8 cellular contexts compared by ENCODE assay signal in genomic region chr15:43518073-43518761, GRCh38.
DNase-seq lines count a peak whose midpoint lies in the region; ATAC-seq and TF ChIP-seq lines count a peak whose summit lies in the region.

No MANE protein-coding gene starts in this region.

- H3K4me3 ChIP-seq in DOHH2 (ENCODE audit: low read length) (peak overlapping the region; percentile 64), rectal smooth muscle tissue (ENCODE audit: low read length) (peak overlapping the region; percentile 81)

- no peak overlapping the region for H3K9ac ChIP-seq in rectal smooth muscle tissue (ENCODE audit: low read length)

- peaks cover 17% of the 10 kb centered on the region for H3K27me3 ChIP-seq in DOHH2 (ENCODE audit: control insufficient read depth, low read length)
- H3K27me3 ChIP-seq in rectal smooth muscle tissue (ENCODE audit: control insufficient read depth, insufficient read depth, low read length) = no peaks in the 10 kb centered on the region

- H3K9me2 ChIP-seq in DOHH2 (replicated peaks; ENCODE audit: control insufficient read depth, low read length) = no peaks in the 10 kb centered on the region

- no peak for TF ChIP-seq CTCF in DOHH2 (IDR thresholded peaks at IDR 0.05; ENCODE audit: low read depth, low read length, poor library complexity, severe bottlenecking)

- H4K20me1 ChIP-seq in DOHH2 (ENCODE audit: control insufficient read depth, insufficient read depth, low read depth, low read length) = no peaks in the 10 kb centered on the region

- no peaks in the 10 kb centered on the region for H3F3A ChIP-seq in DOHH2 (ENCODE audit: control insufficient read depth, insufficient read depth)

- no peaks in the 10 kb centered on the region for H3K79me2 ChIP-seq in DOHH2 (ENCODE audit: control insufficient read depth, low read length)

- H3K27ac ChIP-seq in DOHH2 (ENCODE audit: low read depth, low read length) (no peak overlapping the region), rectal smooth muscle tissue (ENCODE audit: low read depth, low read length) (peak overlapping the region; percentile 82)

- peak overlapping the region; percentile 50 for H3K4me2 ChIP-seq in DOHH2 (ENCODE audit: low read length)

- DNase-seq in NCI-H1694 (lab: John Stamatoyannopoulos, UW) (peak; percentile 61), amygdala (lab: John Stamatoyannopoulos, UW) (peak in 52 of 56 donors; percentile 35 to 91 (median 77)), hypothalamus (lab: John Stamatoyannopoulos, UW) (peak in 49 of 51 donors; percentile 29 to 90 (median 76))

- H3K36me3 ChIP-seq in DOHH2 (ENCODE audit: control insufficient read depth, low read length) = no peaks in the 10 kb centered on the region
- H3K36me3 ChIP-seq in rectal smooth muscle tissue (ENCODE audit: control insufficient read depth, insufficient read depth, low read length) = peaks cover 11% of the 10 kb centered on the region

- H3K9me3 ChIP-seq in DOHH2 (ENCODE audit: control insufficient read depth, insufficient read depth, low read length) = no peaks in the 10 kb centered on the region

- ATAC-seq in HG02840 (IDR thresholded peaks at IDR 0.05; ENCODE audit: low FRiP score, unreplicated experiment) = no peak
- no peak for ATAC-seq in HG03095 (IDR thresholded peaks at IDR 0.05; ENCODE audit: unreplicated experiment)
- ATAC-seq in GM21381 (IDR thresholded peaks at IDR 0.05; ENCODE audit: unreplicated experiment) = no peak

- peaks cover 22% of the 10 kb centered on the region for H3K4me1 ChIP-seq in DOHH2 (ENCODE audit: control insufficient read depth, low read length)
- H3K4me1 ChIP-seq in rectal smooth muscle tissue (ENCODE audit: control insufficient read depth, insufficient read depth, low read length) = peaks cover 18% of the 10 kb centered on the region
